ENCODE assay signal across 10 cellular contexts in genomic region chr18:44909191-44909719, GRCh38.
DNase-seq lines count a peak whose midpoint lies in the region; ATAC-seq, FAIRE-seq and TF ChIP-seq lines count a peak whose summit lies in the region.
"Had no signal": no experiment of that assay in that cellular context is flagged by ENCODE, and none has a peak within 500 bp of the region (broad histone marks: within the 10 kb centered on the region; RNA-seq: fewer than 3 reads in every experiment).

No MANE protein-coding gene starts in this region.

- peaks cover 6% of the 10 kb centered on the region; the same call in 1 of the 2 replicates for H3K4me1 ChIP-seq in DND-41 (ENCODE audit: insufficient read depth, low read length)

- peak; percentile 81 for ATAC-seq in DND-41 (ENCODE audit: insufficient read depth, low read depth)
- ATAC-seq in GM19035 (IDR thresholded peaks at IDR 0.05; ENCODE audit: unreplicated experiment), result peak; percentile 77
- peak; percentile 75 for ATAC-seq in HG02973 (IDR thresholded peaks at IDR 0.05; ENCODE audit: unreplicated experiment)
- no peak for ATAC-seq in activated CD4-positive, CD25-positive, alpha-beta regulatory T cell treated with anti-CD3 and anti-CD28 coated beads, Interleukin-2, amount 50 U/mL, for 24 hours
- ATAC-seq: effector memory CD8-positive, alpha-beta T cell had no signal

- H2AFZ ChIP-seq in DND-41 (ENCODE audit: low read depth, low read length), result no peak overlapping the region

- no peaks in the 10 kb centered on the region for H3K9me3 ChIP-seq in DND-41 (ENCODE audit: insufficient read depth, low read length, severe bottlenecking)

- FAIRE-seq in RCC 7860 (lab: Jason Lieb, UNC), result no peak

- H3K27me3 ChIP-seq in DND-41 (ENCODE audit: insufficient read depth, low read length, poor library complexity), result no peaks in the 10 kb centered on the region

- no peak for TF ChIP-seq CTCF in DND-41 (IDR thresholded peaks at IDR 0.05; ENCODE audit: borderline replicate concordance, extremely low read depth, low read length, poor library complexity, severe bottlenecking)

- H3K36me3 ChIP-seq in DND-41 (ENCODE audit: insufficient read depth, low read length), result no peaks in the 10 kb centered on the region

- DNase-seq in DND-41, result peak; percentile 38
- peak; percentile 9 for DNase-seq in RCC 7860 (ENCODE audit: low spot score)
- no peak for DNase-seq in AG08395 (ENCODE audit: low spot score)
- no peak for DNase-seq in activated gamma-delta T cell (lab: John Stamatoyannopoulos, UW)
- DNase-seq in stimulated activated CD4-positive, alpha-beta T cell treated with anti-CD3 and anti-CD28 coated beads, Interleukin-1b, Interleukin-23, amount 100 ng/mL, for 48 hours, result no peak
- DNase-seq: activated CD4-positive, alpha-beta T cell treated with anti-CD3 and anti-CD28 coated beads for 48 hours; effector memory CD8-positive, alpha-beta T cell had no signal

- H3K4me3 ChIP-seq in DND-41 (ENCODE audit: low read depth in 1 of 2, low read length in 2 of 2), result no peak overlapping the region

- no peak overlapping the region for H3K27ac ChIP-seq in DND-41 (ENCODE audit: low read length)

- no peaks in the 10 kb centered on the region for H4K20me1 ChIP-seq in DND-41 (ENCODE audit: insufficient read depth, low read length)

- H3K4me2 ChIP-seq in DND-41 (ENCODE audit: insufficient read depth, low read length), result no peak overlapping the region

- H3K9ac ChIP-seq in DND-41 (ENCODE audit: low read depth, low read length), result no peak overlapping the region

- H3K79me2 ChIP-seq in DND-41 (ENCODE audit: insufficient read depth, low read length), result no peaks in the 10 kb centered on the region

Comparison
In these comparisons a context has a peak if more than half of its experiments do, and no peak if none do; other contexts are left out.
1. ATAC-seq: peak in DND-41 (single experiment), GM19035 (single experiment) and HG02973 (single experiment); none in activated CD4-positive, CD25-positive, alpha-beta regulatory T cell treated with anti-CD3 and anti-CD28 coated beads, Interleukin-2, amount 50 U/mL, for 24 hours (0 of 2).
2. DNase-seq: peak in DND-41 (single experiment) and RCC 7860 (single experiment); none in AG08395 (single experiment), activated gamma-delta T cell (single experiment) and stimulated activated CD4-positive, alpha-beta T cell treated with anti-CD3 and anti-CD28 coated beads, Interleukin-1b, Interleukin-23, amount 100 ng/mL, for 48 hours (single experiment).